ENCODE assay signal across 8 cellular contexts in genomic region chr3:81490541-81491288, GRCh38.
A peak's percentile ranks its signal among the peaks of the same experiment; 100 is the strongest.
DNase-seq lines count a peak whose midpoint lies in the region; ATAC-seq and TF ChIP-seq lines count a peak whose summit lies in the region.

No MANE protein-coding gene starts in this region.

- H3K4me3 ChIP-seq in OCI-LY7 (ENCODE audit: low read depth, low read length, poor library complexity, severe bottlenecking): no peak overlapping the region

- POLR2A ChIA-PET in OCI-LY7 (lab: Charles Lee): interaction anchor here (0.5 to 1.1 kb wide), 3 partner anchors 640 to 1696 kb away, joined by 3 read pairs; no protein-coding TSS in a partner anchor

- H3K9me2 ChIP-seq in OCI-LY7 (ENCODE audit: insufficient read depth, low read length): no peaks in the 10 kb centered on the region

- no peaks in the 10 kb centered on the region for H3K79me2 ChIP-seq in OCI-LY7 (ENCODE audit: insufficient read depth, low read depth, low read length)

- no peak overlapping the region for H2AFZ ChIP-seq in OCI-LY7 (ENCODE audit: low read length)

- H3K9me3 Mint-ChIP-seq in nephron progenitor cell: peaks cover 5% of the 10 kb centered on the region
- H3K9me3 Mint-ChIP-seq in stimulated activated naive CD8-positive, alpha-beta T cell treated with anti-CD3 and anti-CD28 coated beads, Interleukin-15, amount 100 ng/mL, for 72 hours: no peaks in the 10 kb centered on the region

- no peaks in the 10 kb centered on the region for H3K9me3 ChIP-seq in OCI-LY7 (ENCODE audit: low read length)

- no peak overlapping the region for H3K27ac Mint-ChIP-seq in nephron progenitor cell
- H3K27ac Mint-ChIP-seq in stimulated activated naive CD8-positive, alpha-beta T cell treated with anti-CD3 and anti-CD28 coated beads, Interleukin-15, amount 100 ng/mL, for 72 hours: no peak overlapping the region

- no peak overlapping the region for H3K4me3 Mint-ChIP-seq in nephron progenitor cell
- no peak overlapping the region for H3K4me3 Mint-ChIP-seq in stimulated activated naive CD8-positive, alpha-beta T cell treated with anti-CD3 and anti-CD28 coated beads, Interleukin-15, amount 100 ng/mL, for 72 hours

- H4K20me1 ChIP-seq in OCI-LY7 (ENCODE audit: insufficient read depth, low read length): no peaks in the 10 kb centered on the region

- BruUV-seq in OCI-LY7 (replicated peaks; lab: Mats Ljungman, UMichigan): no TSS peak

- no peak overlapping the region for H3K27ac ChIP-seq in OCI-LY7 (ENCODE audit: low read depth, low read length, poor library complexity, severe bottlenecking)

- no peaks in the 10 kb centered on the region for H3K27me3 Mint-ChIP-seq in nephron progenitor cell (ENCODE audit: low read depth, poor library complexity)
- H3K27me3 Mint-ChIP-seq in stimulated activated naive CD8-positive, alpha-beta T cell treated with anti-CD3 and anti-CD28 coated beads, Interleukin-15, amount 100 ng/mL, for 72 hours: no peaks in the 10 kb centered on the region

- CTCF ChIA-PET in OCI-LY7 (lab: Charles Lee; ENCODE audit: unreplicated experiment): interaction anchor here (1.0 kb wide), 1 partner anchor 27 kb away, joined by 3 read pairs; no protein-coding TSS in a partner anchor

- peak; percentile 92 for ATAC-seq in GM21529 (IDR thresholded peaks at IDR 0.05; ENCODE audit: unreplicated experiment)
- peak; percentile 88 for ATAC-seq in stimulated activated naive CD8-positive, alpha-beta T cell treated with anti-CD3 and anti-CD28 coated beads, Interleukin-15, amount 100 ng/mL, for 72 hours

- no peaks in the 10 kb centered on the region for H3K36me3 Mint-ChIP-seq in nephron progenitor cell (ENCODE audit: low read depth)

- no peak overlapping the region for H3K4me2 ChIP-seq in OCI-LY7 (ENCODE audit: low read length)

- DNase-seq in DMS79 treated with DMSO at 0.1 percent for 48 hours (lab: John Stamatoyannopoulos, UW) (peak; percentile 6), HuH-7.5 (ENCODE audit: low spot score) (peak; percentile 3), OCI-LY7 (ENCODE audit: low spot score) (peak; percentile 84), activated T-cell treated with anti-CD3 and anti-CD28 coated beads for 24 hours (ENCODE audit: low read depth) (peak; percentile 60), fibroblast of gingiva (ENCODE audit: low read depth) (peak; percentile 83), nephron progenitor cell (peak; percentile 87)
- DNase-seq in stimulated activated naive CD8-positive, alpha-beta T cell treated with anti-CD3 and anti-CD28 coated beads, Interleukin-15, amount 100 ng/mL, for 72 hours: peak; percentile 61 to 64

- TF ChIP-seq CTCF in OCI-LY7 (conservative IDR thresholded peaks at IDR 0.05; ENCODE audit: low read length): peak; percentile 92
- TF ChIP-seq CTCF in nephron progenitor cell (IDR thresholded peaks at IDR 0.05): peak; percentile 92

- no peaks in the 10 kb centered on the region for H3K4me1 Mint-ChIP-seq in nephron progenitor cell
- H3K4me1 Mint-ChIP-seq in stimulated activated naive CD8-positive, alpha-beta T cell treated with anti-CD3 and anti-CD28 coated beads, Interleukin-15, amount 100 ng/mL, for 72 hours: peaks cover 5% of the 10 kb centered on the region

- H3K4me1 ChIP-seq in OCI-LY7 (ENCODE audit: insufficient read depth, low read length, poor library complexity, severe bottlenecking): peaks cover 3% of the 10 kb centered on the region

- intact Hi-C loops in OCI-LY7 (cut with micrococcal nuclease; ENCODE audit: unreplicated experiment): loop anchor here (2.0 to 10.0 kb wide), 2 partner anchors 274 to 642 kb away; partner anchors contain the start of gene GBE1

- no peaks in the 10 kb centered on the region for H3K36me3 ChIP-seq in OCI-LY7 (ENCODE audit: insufficient read depth, low read length)

Comparison
In these comparisons a context has a peak if more than half of its experiments do, and no peak if none do; other contexts are left out.
1. DNase-seq: peak in every context shown above with its lines; median percentile 87 in nephron progenitor cell; 84 in OCI-LY7; 83 in fibroblast of gingiva; 62 in stimulated activated naive CD8-positive, alpha-beta T cell treated with anti-CD3 and anti-CD28 coated beads, Interleukin-15, amount 100 ng/mL, for 72 hours; 60 in activated T-cell treated with anti-CD3 and anti-CD28 coated beads for 24 hours; 6 in DMS79 treated with DMSO at 0.1 percent for 48 hours; 3 in HuH-7.5.